Comparison of ENCODE assay signal across 8 cellular contexts in the genomic region with DNA sequence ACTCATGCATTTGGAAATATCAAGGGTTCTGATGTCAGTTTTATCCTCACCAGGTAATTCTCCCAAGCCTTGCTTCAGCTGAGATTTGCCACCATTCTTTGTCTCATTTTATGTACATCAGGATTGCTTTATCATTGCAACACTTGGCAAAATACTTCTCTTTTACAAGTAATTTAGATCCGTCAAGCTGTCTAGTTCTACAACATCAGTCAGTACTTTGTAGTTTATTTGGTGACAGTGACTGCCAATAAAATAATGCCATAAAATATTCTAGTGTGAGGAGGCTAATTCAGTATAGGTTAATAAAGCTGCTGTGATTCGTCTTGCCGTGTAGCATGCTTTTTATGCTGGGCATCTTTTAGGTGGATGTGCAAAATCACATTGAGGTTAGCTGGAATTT.
"Had no signal": no experiment of that assay in that cellular context is flagged by ENCODE, and none has a peak within 500 bp of the region (broad histone marks: within the 10 kb centered on the region; RNA-seq: fewer than 3 reads in every experiment).

No MANE protein-coding gene starts in this region.

- H3K4me3 ChIP-seq: GM12878 had no signal

- ATAC-seq: GM12878 had no signal

- DNase-seq: GDM1, GF-D8 had no signal

- FAIRE-seq: G401.6, GM12878, GM12891, GM12892, GM18507, GM19239 had no signal
